Comparison of ENCODE assay signal across 8 cellular contexts in the genomic region with DNA sequence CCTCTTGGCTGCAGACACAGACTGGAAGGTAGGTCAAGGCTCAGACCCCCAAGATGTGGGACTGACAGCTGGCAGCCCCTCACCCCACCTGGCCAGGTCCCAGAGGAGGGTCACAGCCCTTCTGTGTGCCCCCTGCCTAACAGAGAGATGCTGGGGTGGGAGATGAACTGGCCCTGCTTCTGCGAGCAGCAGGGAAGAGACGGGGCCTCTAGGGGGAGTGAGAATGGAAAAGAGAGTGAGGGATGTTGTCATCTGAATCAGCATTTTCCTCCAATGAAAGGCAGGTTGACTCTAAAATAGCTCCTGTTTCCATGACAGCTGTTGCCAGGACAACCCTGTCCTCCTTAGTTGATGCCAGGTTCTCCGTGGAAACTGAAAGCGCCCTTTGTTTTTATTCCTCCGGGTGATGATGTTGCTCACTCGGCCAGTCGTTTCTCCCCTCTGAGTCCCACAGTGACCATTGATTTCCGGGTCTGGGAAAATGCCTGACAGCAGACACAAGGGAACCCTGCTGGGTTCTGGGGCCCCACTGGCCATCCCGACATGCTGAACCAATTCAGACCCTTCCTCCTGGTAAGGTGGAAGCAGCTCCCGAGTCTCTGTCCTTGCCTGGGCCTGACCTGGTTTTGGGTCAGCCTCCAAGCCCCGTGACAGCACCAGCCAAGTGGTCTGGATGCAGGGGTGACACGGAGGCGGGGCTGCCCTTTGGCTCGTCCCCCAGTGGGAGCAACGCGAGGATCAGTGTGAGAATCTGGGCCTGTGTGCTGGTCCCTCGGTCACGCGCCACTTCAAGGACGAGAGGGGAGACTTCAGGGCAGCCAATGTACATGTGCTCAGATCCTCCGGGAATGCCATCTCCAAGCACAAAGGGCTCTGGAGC. TPM values are rescaled to one million over a fixed set of nuclear protein-coding genes. Genes with fewer than 3 reads are reported as not detected.
DNase-seq lines count a peak whose midpoint lies in the region; ATAC-seq, FAIRE-seq and TF ChIP-seq lines count a peak whose summit lies in the region.

No MANE protein-coding gene starts in this region.

- POLR2A ChIA-PET in OCI-LY7 (lab: Charles Lee): interaction anchor here (0.7 kb wide), 1 partner anchor 69 kb away, joined by 3 read pairs; no protein-coding TSS in a partner anchor

- no peaks in the 10 kb centered on the region for H3K79me2 ChIP-seq in OCI-LY7 (ENCODE audit: insufficient read depth, low read depth, low read length)

- no peak overlapping the region for H3K4me3 ChIP-seq in OCI-LY7 (ENCODE audit: low read depth, low read length, poor library complexity, severe bottlenecking)
- no peak overlapping the region for H3K4me3 ChIP-seq in vagina

- CTCF ChIA-PET in OCI-LY7 (lab: Charles Lee; ENCODE audit: unreplicated experiment): interaction anchor here (0.6 to 3.3 kb wide), 3 partner anchors 11 to 261 kb away, joined by 3 to 14 read pairs (median 3); no protein-coding TSS in a partner anchor

- no peak for TF ChIP-seq POLR2A in vagina (IDR thresholded peaks at IDR 0.05)

- no peaks in the 10 kb centered on the region for H3K27me3 ChIP-seq in vagina

- peak overlapping the region; percentile 11; the same call in 1 of the 2 replicates for H3K4me2 ChIP-seq in OCI-LY7 (ENCODE audit: low read length)

- ATAC-seq in GM21576 (IDR thresholded peaks at IDR 0.05; ENCODE audit: unreplicated experiment): peak; percentile 69

- no peaks in the 10 kb centered on the region for H3K9me3 ChIP-seq in OCI-LY7 (ENCODE audit: low read length)
- H3K9me3 ChIP-seq in vagina: no peaks in the 10 kb centered on the region

- H3K36me3 Mint-ChIP-seq in IgD-negative memory B cell: no peaks in the 10 kb centered on the region

- H3K9me2 ChIP-seq in OCI-LY7 (ENCODE audit: insufficient read depth, low read length): no peaks in the 10 kb centered on the region

- TF ChIP-seq CTCF in D721Med (IDR thresholded peaks at IDR 0.05; ENCODE audit: insufficient read depth, missing control alignments): peak; percentile 14
- peak; percentile 71 for TF ChIP-seq CTCF in OCI-LY7 (conservative IDR thresholded peaks at IDR 0.05; ENCODE audit: low read length)
- no peak for TF ChIP-seq CTCF in vagina (IDR thresholded peaks at IDR 0.05)

- peak overlapping the region in 2 of 3 donors; percentile 36 to 54 for H3K27ac Mint-ChIP-seq in IgD-negative memory B cell

- peak overlapping the region in 2 of 4 donors; percentile 52 to 67 for H3K4me3 Mint-ChIP-seq in IgD-negative memory B cell

- H3K4me1 Mint-ChIP-seq in IgD-negative memory B cell: peaks cover 0 to 10% (median 2%) of the 10 kb centered on the region in 3 donors

- H3K27me3 Mint-ChIP-seq in IgD-negative memory B cell: peaks cover 6% of the 10 kb centered on the region

- FAIRE-seq in D721Med (lab: Jason Lieb, UNC): no peak

- peak; percentile 44 for DNase-seq in D721Med (ENCODE audit: insufficient read length, low spot score)
- peak; percentile 68 for DNase-seq in OCI-LY7 (ENCODE audit: low spot score)
- peak; percentile 54 for DNase-seq in activated naive CD4-positive, alpha-beta T cell treated with anti-CD3 and anti-CD28 coated beads, Interleukin-2, amount 50 U/mL, for 16 hours
- DNase-seq in globus pallidus (ENCODE audit: low spot score): peak; percentile 93
- DNase-seq in nucleus accumbens (lab: John Stamatoyannopoulos, UW): peak; percentile 48 to 97 (median 82)
- DNase-seq in vagina (ENCODE audit: extremely low spot score in 2 of 2): no peak

- H3K36me3 ChIP-seq in OCI-LY7 (ENCODE audit: insufficient read depth, low read length): no peaks in the 10 kb centered on the region
- H3K36me3 ChIP-seq in vagina: no peaks in the 10 kb centered on the region

- no TSS peak for BruUV-seq in OCI-LY7 (replicated peaks; lab: Mats Ljungman, UMichigan)

- no peaks in the 10 kb centered on the region for H4K20me1 ChIP-seq in OCI-LY7 (ENCODE audit: insufficient read depth, low read length)

- no peaks in the 10 kb centered on the region for H3K9me3 Mint-ChIP-seq in IgD-negative memory B cell

- H3K27ac ChIP-seq in OCI-LY7 (ENCODE audit: low read depth, low read length, poor library complexity, severe bottlenecking) (no peak overlapping the region), vagina (peak overlapping the region; percentile 7)

- peak overlapping the region; percentile 76 for H2AFZ ChIP-seq in OCI-LY7 (ENCODE audit: low read length)

- H3K4me1 ChIP-seq in OCI-LY7 (ENCODE audit: insufficient read depth, low read length, poor library complexity, severe bottlenecking) (peaks cover 28% of the 10 kb centered on the region), vagina (peaks cover 8% of the 10 kb centered on the region)

- intact Hi-C loops in OCI-LY7 (cut with micrococcal nuclease; ENCODE audit: unreplicated experiment): loop anchor here (5.0 kb wide), 2 partner anchors 167 to 262 kb away; no protein-coding TSS in a partner anchor
- intact Hi-C loops in vagina (cut with DNase I): no loop called here

RNA-seq across cellular contexts. Expression of a gene that starts 4.7 kb away (rescaled TPM):
- polyA plus RNA-seq in IgD-negative memory B cell: 0.81 TPM
- 2.9 and 8.8 TPM in 2 replicates for total RNA-seq in OCI-LY7 (2014; rRNA removed; shearing (Covaris generic))
- total RNA-seq in OCI-LY7 (2022) (9.5 and 10.9 TPM in 2 replicates), vagina (128 TPM)

RNA-seq across cellular contexts. Expression of a gene that starts 20.1 kb away (rescaled TPM):
- polyA plus RNA-seq in IgD-negative memory B cell: 12.4 TPM
- 13.5 and 19.6 TPM in 2 replicates for total RNA-seq in OCI-LY7 (2014; rRNA removed; shearing (Covaris generic))
- total RNA-seq in OCI-LY7 (2022): 33.1 and 33.6 TPM in 2 replicates
- total RNA-seq in vagina: 79.1 TPM

Comparison
In these comparisons a context has a peak if more than half of its experiments do, and no peak if none do; other contexts are left out.
1. DNase-seq: peak in D721Med (single experiment), OCI-LY7 (single experiment), activated naive CD4-positive, alpha-beta T cell treated with anti-CD3 and anti-CD28 coated beads, Interleukin-2, amount 50 U/mL, for 16 hours (single experiment), globus pallidus (single experiment) and nucleus accumbens (56 of 56); none in vagina (0 of 2).
2. CTCF ChIP-seq: peak in D721Med (single experiment) and OCI-LY7 (single experiment); none in vagina (0 of 3).
3. RNA of a gene that starts 4.7 kb away (total RNA-seq): 128 TPM in vagina (single experiment); 2.9 to 10.9 TPM in OCI-LY7; every median in the first group is over 10 times any median in the second.